ENCODE assay signal across 12 cellular contexts in the genomic region with DNA sequence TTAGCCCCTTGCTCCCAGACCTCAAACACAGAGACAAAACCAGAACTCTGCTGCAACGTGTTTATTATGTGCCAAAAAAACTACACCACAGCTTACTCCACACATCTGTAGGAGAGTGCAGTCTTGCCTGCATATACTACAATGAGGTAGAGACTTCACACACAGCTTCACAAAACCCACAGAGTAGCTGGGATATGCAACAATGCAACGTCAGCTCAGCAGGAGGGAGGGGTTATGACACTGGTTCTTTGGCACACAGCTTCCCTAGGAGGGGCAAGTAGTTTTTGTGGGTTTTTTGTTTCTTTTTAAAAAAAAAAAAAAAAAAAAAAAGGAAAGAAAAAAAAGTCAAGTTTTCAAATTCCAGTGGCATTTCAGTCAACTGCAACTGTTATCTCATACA. TPM values are rescaled to one million over a fixed set of nuclear protein-coding genes. Genes with fewer than 3 reads are reported as not detected.
DNase-seq lines count a peak whose midpoint lies in the region; ATAC-seq and TF ChIP-seq lines count a peak whose summit lies in the region.
"Had no signal": no experiment of that assay in that cellular context is flagged by ENCODE, and none has a peak within 500 bp of the region (broad histone marks: within the 10 kb centered on the region; RNA-seq: fewer than 3 reads in every experiment).

No MANE protein-coding gene starts in this region.

- H3K4me3 Mint-ChIP-seq in CD8-positive, alpha-beta T cell: peak overlapping the region; percentile 43

- H3K27me3 Mint-ChIP-seq in CD8-positive, alpha-beta T cell (ENCODE audit: low read depth): no peaks in the 10 kb centered on the region
- H3K27me3 Mint-ChIP-seq: activated naive CD8-positive, alpha-beta T cell treated with anti-CD3 and anti-CD28 coated beads for 36 hours had no signal

- intact Hi-C loops in CD8-positive, alpha-beta T cell (cut with DNase I, micrococcal nuclease): loop anchor here in 1 of 2 experiments (5.0 kb wide), 2 partner anchors 496 to 1541 kb away; a partner anchor contains a TSS

- peaks cover 25% of the 10 kb centered on the region for H3K36me3 Mint-ChIP-seq in CD8-positive, alpha-beta T cell

- H3K9me3 Mint-ChIP-seq in CD8-positive, alpha-beta T cell: no peaks in the 10 kb centered on the region
- H3K9me3 Mint-ChIP-seq: activated naive CD8-positive, alpha-beta T cell treated with anti-CD3 and anti-CD28 coated beads for 36 hours had no signal

- peaks cover 8% of the 10 kb centered on the region for H3K36me3 ChIP-seq in CD8-positive, alpha-beta T cell (ENCODE audit: insufficient read depth, low read length)
- H3K36me3 ChIP-seq in brain microvascular endothelial cell (replicated peaks): peaks cover 15% of the 10 kb centered on the region

- H3K4me1 Mint-ChIP-seq in CD8-positive, alpha-beta T cell (ENCODE audit: low read depth): peaks cover 27% of the 10 kb centered on the region

- no peaks in the 10 kb centered on the region for H3K9me3 ChIP-seq in CD8-positive, alpha-beta T cell (ENCODE audit: low read length)
- H3K9me3 ChIP-seq: SJCRH30 had no signal

- CTCF ChIA-PET in CD8-positive, alpha-beta T cell (lab: Charles Lee): interaction anchor here (0.6 to 3.0 kb wide), 3 partner anchors 12 to 1133 kb away, joined by 3 to 15 read pairs (median 11); no protein-coding TSS in a partner anchor

- in situ Hi-C loops in brain microvascular endothelial cell (cut with HindIII; ENCODE audit: low pct_ligation_motif_present, low sequenced_read_pairs): no loop called here

- no peak for TF ChIP-seq CTCF in CD8-positive, alpha-beta T cell (IDR thresholded peaks at IDR 0.05)
- TF ChIP-seq CTCF in brain microvascular endothelial cell (IDR thresholded peaks at IDR 0.05; ENCODE audit: low read depth, low read length, missing control alignments): no peak

- POLR2A ChIA-PET in CD8-positive, alpha-beta T cell (lab: Charles Lee): interaction anchor here (0.6 to 1.0 kb wide), 4 partner anchors 12 to 1543 kb away, joined by 3 read pairs; no protein-coding TSS in a partner anchor

- peak in 1 of 7 experiments; percentile 58 for DNase-seq in CD8-positive, alpha-beta T cell
- DNase-seq in M059J (ENCODE audit: low read depth): peak; percentile 40
- peak; percentile 84 for DNase-seq in brain microvascular endothelial cell
- peak; percentile 49 for DNase-seq in myocyte (ENCODE audit: low read depth)
- no peak for DNase-seq in DMS 273 (lab: John Stamatoyannopoulos, UW; ENCODE audit: unreplicated experiment)
- no peak for DNase-seq in NCI-H128 (lab: John Stamatoyannopoulos, UW; ENCODE audit: unreplicated experiment)
- no peak for DNase-seq in DMS153 treated with DMSO at 0.1 percent for 48 hours (lab: John Stamatoyannopoulos, UW; ENCODE audit: unreplicated experiment)
- DNase-seq: activated CD4-positive, alpha-beta T cell treated with anti-CD3 and anti-CD28 coated beads for 1 hour; activated naive CD8-positive, alpha-beta T cell treated with anti-CD3 and anti-CD28 coated beads for 36 hours; stimulated activated naive CD4-positive, alpha-beta T cell treated with Interleukin-2 at 50 U/mL for 16 hours had no signal

- no peak overlapping the region for H3K27ac ChIP-seq in CD8-positive, alpha-beta T cell (ENCODE audit: low read depth, low read length)
- H3K27ac ChIP-seq in brain microvascular endothelial cell: no peak overlapping the region
- H3K27ac ChIP-seq: SJCRH30 had no signal

- peaks cover 20% of the 10 kb centered on the region for H3K4me1 ChIP-seq in CD8-positive, alpha-beta T cell (ENCODE audit: insufficient read depth, low read length)

- H3K27ac Mint-ChIP-seq in CD8-positive, alpha-beta T cell: peak overlapping the region; percentile 45
- H3K27ac Mint-ChIP-seq: activated naive CD8-positive, alpha-beta T cell treated with anti-CD3 and anti-CD28 coated beads for 36 hours had no signal

- H3K27me3 ChIP-seq in CD8-positive, alpha-beta T cell (ENCODE audit: insufficient read depth, low read length): no peaks in the 10 kb centered on the region
- no peaks in the 10 kb centered on the region for H3K27me3 ChIP-seq in brain microvascular endothelial cell (replicated peaks)
- H3K27me3 ChIP-seq: SJCRH30 had no signal

- no peak for ATAC-seq in CD8-positive, alpha-beta T cell
- no peak for ATAC-seq in GM19455 (IDR thresholded peaks at IDR 0.05; ENCODE audit: unreplicated experiment)

- no peak overlapping the region for H3K4me3 ChIP-seq in CD8-positive, alpha-beta T cell (ENCODE audit: low read depth, low read length)
- no peak overlapping the region for H3K4me3 ChIP-seq in brain microvascular endothelial cell (ENCODE audit: low read depth, low read length)
- H3K4me3 ChIP-seq: SJCRH30 had no signal

RNA-seq across cellular contexts. Expression of a gene that starts 2.9 kb away (rescaled TPM):
- total RNA-seq in CD8-positive, alpha-beta T cell: 1,000 to 10,000 TPM; 3,034 to 3,037 TPM
- total RNA-seq in M059J (2014; rRNA removed; shearing (Covaris generic)): 1,555 and 1,801 TPM in 2 replicates
- 1,837 and 2,286 TPM in 2 replicates for total RNA-seq in myocyte
- polyA plus RNA-seq in myocyte (2012): 2,433 TPM

Comparison
In these comparisons a context has a peak if more than half of its experiments do, and no peak if none do; other contexts are left out.
1. DNase-seq: peak in M059J (single experiment), brain microvascular endothelial cell (single experiment) and myocyte (single experiment); none in DMS 273 (single experiment), NCI-H128 (single experiment) and DMS153 treated with DMSO at 0.1 percent for 48 hours (single experiment).